13 cellular contexts compared by ENCODE assay signal in genomic region chr20:63006611-63007471, GRCh38. TPM values are rescaled to one million over a fixed set of nuclear protein-coding genes. Genes with fewer than 3 reads are reported as not detected.
A peak's percentile ranks its signal among the peaks of the same experiment; 100 is the strongest.
DNase-seq lines count a peak whose midpoint lies in the region; ATAC-seq, FAIRE-seq and TF ChIP-seq lines count a peak whose summit lies in the region.
"Had no signal": no experiment of that assay in that cellular context is flagged by ENCODE, and none has a peak within 500 bp of the region (broad histone marks: within the 10 kb centered on the region; RNA-seq: fewer than 3 reads in every experiment).

BHLHE23 (minus strand) TSS chr20:63006964; CDS start chr20:63006774, 190 bp downstream.

- H3K9me3 ChIP-seq in H1 (ENCODE audit: insufficient read depth in 2 of 2, low read depth in 1 of 2, low read length in 1 of 2) (no peaks in the 10 kb centered on the region; a peak in 1 of 4 replicates), smooth muscle cell (replicated peaks; ENCODE audit: low read depth) (no peaks in the 10 kb centered on the region), tibial artery (no peaks in the 10 kb centered on the region)

- no peak within 1 kb of the TSS for H2BK120ac ChIP-seq in H1 (replicated peaks; ENCODE audit: low read depth, low read length)

- H3K9ac ChIP-seq in H1 (replicated peaks in 1 of 4; ENCODE audit: extremely low read depth in 1 of 4, low read depth in 3 of 4, low read length in 3 of 4) (no peak within 1 kb of the TSS), smooth muscle cell (ENCODE audit: low read depth) (no peak within 1 kb of the TSS)

- H2BK12ac ChIP-seq in H1 (ENCODE audit: low read depth, low read length), result peak within 1 kb of the TSS; percentile 97; the same call in 1 of the 2 replicates

- CTCF ChIA-PET in H1 (lab: Charles Lee; ENCODE audit: partially characterized antibody), result interaction anchor here (0.6 to 4.0 kb wide), 6 partner anchors 12 to 174 kb away, joined by 3 to 53 read pairs (median 4); no protein-coding TSS in a partner anchor

- H3K23ac ChIP-seq in H1 (ENCODE audit: insufficient read length), result no peak within 1 kb of the TSS

- H3K36me3 Mint-ChIP-seq in T-helper 2 cell treated with Interferon-gamma antibody and Interleukin-4, amounts not matched to agents 5 μg/mL and 100 μg/mL, for 36 hours (ENCODE audit: low read depth), result peaks cover 2% of the 10 kb centered on the region

- H3K36me3 ChIP-seq in H1 (ENCODE audit: control insufficient read depth in 2 of 4, insufficient read depth in 4 of 4, low read length in 3 of 4) (peaks cover 0 to 16% (median 0%) of the 10 kb centered on the region in 4 experiments; a peak in 1 of 8 replicates), smooth muscle cell (ENCODE audit: low read depth) (no peaks in the 10 kb centered on the region), tibial artery (no peaks in the 10 kb centered on the region)

- H2BK15ac ChIP-seq in H1 (ENCODE audit: low read length), result peak within 1 kb of the TSS; percentile 53; the same call in 1 of the 2 replicates

- no peaks in the 10 kb centered on the region for H3F3A ChIP-seq in smooth muscle cell (ENCODE audit: low read depth)

- H3K79me2 ChIP-seq in H1 (ENCODE audit: control insufficient read depth in 1 of 2, insufficient read depth in 2 of 2, low read length in 2 of 2), result no peaks in the 10 kb centered on the region
- no peaks in the 10 kb centered on the region for H3K79me2 ChIP-seq in smooth muscle cell (ENCODE audit: low read depth)

- peak within 1 kb of the TSS; percentile 79 for H4K8ac ChIP-seq in H1 (ENCODE audit: extremely low read depth, insufficient read depth, low read length)

- H3K27ac ChIP-seq in H1 (ENCODE audit: low read depth, low read length), result no peak within 1 kb of the TSS
- no peak within 1 kb of the TSS for H3K27ac ChIP-seq in smooth muscle cell (ENCODE audit: low read depth)
- H3K27ac ChIP-seq in tibial artery, result no peak within 1 kb of the TSS

- H4K91ac ChIP-seq in H1 (replicated peaks; ENCODE audit: insufficient read length, low read length), result no peak within 1 kb of the TSS

- H2AFZ ChIP-seq in H1 (ENCODE audit: low read length), result no peak within 1 kb of the TSS
- no peak within 1 kb of the TSS for H2AFZ ChIP-seq in smooth muscle cell (ENCODE audit: low read depth)

- no peak for FAIRE-seq in H1 (lab: Jason Lieb, UNC)

- H3K4me3 Mint-ChIP-seq in T-helper 2 cell treated with Interferon-gamma antibody and Interleukin-4, amounts not matched to agents 5 μg/mL and 100 μg/mL, for 36 hours, result no peak within 1 kb of the TSS

- no peak within 1 kb of the TSS for H3K56ac ChIP-seq in H1 (replicated peaks; ENCODE audit: insufficient read length, low read depth, low read length)

- H3K18ac ChIP-seq in H1 (ENCODE audit: extremely low read depth, low read length), result peak within 1 kb of the TSS; percentile 51

- intact Hi-C loops in tibial artery (cut with DNase I; ENCODE audit: low total_unique reads), result loop anchor here (5.0 to 10.0 kb wide), 3 partner anchors 105 to 342 kb away; no protein-coding TSS in a partner anchor

- no peak for DNase-seq in T-helper 2 cell treated with Interferon-gamma antibody and Interleukin-4, amounts not matched to agents 5 μg/mL and 100 μg/mL, for 36 hours (ENCODE audit: low spot score)
- DNase-seq in T-helper 2 cell, result no peak
- peak; percentile 31 for DNase-seq in NCI-H1092 (lab: John Stamatoyannopoulos, UW)
- DNase-seq in H1 (ENCODE audit: low read depth in 1 of 2, low spot score in 2 of 2), result peak in 1 of 2 experiments; percentile 75
- DNase-seq in smooth muscle cell (lab: John Stamatoyannopoulos, UW; ENCODE audit: unreplicated experiment), result no peak
- DNase-seq in amniotic stem cell (lab: John Stamatoyannopoulos, UW), result no peak
- DNase-seq in tibial artery, result no peak
- DNase-seq: RPMI8226 had no signal

- no peak for TF ChIP-seq POLR2A in H1 (IDR thresholded peaks at IDR 0.05; ENCODE audit: control extremely low read depth in 1 of 2, low read depth in 2 of 2, low read length in 2 of 2)

- no peak within 1 kb of the TSS; the same call in 1 of the 2 replicates for H2BK5ac ChIP-seq in H1 (ENCODE audit: low read depth, low read length)

- no peak within 1 kb of the TSS for H4K5ac ChIP-seq in H1 (ENCODE audit: insufficient read length, low read depth, low read length)

- H3K27me3 Mint-ChIP-seq in T-helper 2 cell treated with Interferon-gamma antibody and Interleukin-4, amounts not matched to agents 5 μg/mL and 100 μg/mL, for 36 hours (ENCODE audit: low read depth), result peaks cover 75% of the 10 kb centered on the region

- no peak for TF ChIP-seq RAD21 in H1 (IDR thresholded peaks at IDR 0.05 in 1 of 2, conservative IDR thresholded peaks at IDR 0.05 in 1 of 2; ENCODE audit: low read depth in 2 of 2, low read length in 2 of 2)

- no peaks in the 10 kb centered on the region for H3K9me3 Mint-ChIP-seq in T-helper 2 cell treated with Interferon-gamma antibody and Interleukin-4, amounts not matched to agents 5 μg/mL and 100 μg/mL, for 36 hours

- POLR2A ChIA-PET in H1 (lab: Charles Lee; ENCODE audit: partially characterized antibody), result interaction anchor here (0.9 to 3.9 kb wide), 6 partner anchors 26 to 109 kb away, joined by 3 to 12 read pairs (median 4); no protein-coding TSS in a partner anchor

- H3K23me2 ChIP-seq in H1 (ENCODE audit: low read depth, low read length), result peaks cover 4% of the 10 kb centered on the region; the same call in 1 of the 2 replicates

- H3K4me3 ChIP-seq in H1 (ENCODE audit: extremely low read depth in 1 of 4, insufficient read depth in 2 of 4, low read depth in 3 of 4, low read length in 4 of 4), result peak within 1 kb of the TSS; percentile 22 to 58 (median 28); a peak in 6 of 8 replicates
- peak within 1 kb of the TSS; percentile 16 for H3K4me3 ChIP-seq in smooth muscle cell
- peak within 1 kb of the TSS in 1 of 2 donors; percentile 23 for H3K4me3 ChIP-seq in tibial artery

- H3K4ac ChIP-seq in H1 (replicated peaks; ENCODE audit: insufficient read length, low read depth, low read length), result no peak within 1 kb of the TSS

- H3K27ac Mint-ChIP-seq in T-helper 2 cell treated with Interferon-gamma antibody and Interleukin-4, amounts not matched to agents 5 μg/mL and 100 μg/mL, for 36 hours, result peak within 1 kb of the TSS; percentile 52

- no peak for ATAC-seq in HG03045 (IDR thresholded peaks at IDR 0.05; ENCODE audit: unreplicated experiment)
- ATAC-seq: HCT116 had no signal

- peaks cover 12% of the 10 kb centered on the region for H3K4me1 Mint-ChIP-seq in T-helper 2 cell treated with Interferon-gamma antibody and Interleukin-4, amounts not matched to agents 5 μg/mL and 100 μg/mL, for 36 hours (ENCODE audit: low read depth)

- H3K27me3 ChIP-seq in H1 (replicated peaks in 1 of 4; ENCODE audit: control insufficient read depth in 3 of 4, extremely low read depth in 1 of 4, insufficient read depth in 3 of 4, low read length in 3 of 4) (peaks cover 60 to 89% (median 78%) of the 10 kb centered on the region in 4 experiments), smooth muscle cell (ENCODE audit: low read depth) (peaks cover 86% of the 10 kb centered on the region), tibial artery (peaks cover 15 to 94% of the 10 kb centered on the region in 2 donors)

- H4K20me1 ChIP-seq in H1 (replicated peaks in 1 of 2; ENCODE audit: control insufficient read depth in 1 of 2, insufficient read depth in 2 of 2, low read length in 2 of 2) (peaks cover 4 to 6% of the 10 kb centered on the region in 2 experiments), smooth muscle cell (ENCODE audit: low read depth) (no peaks in the 10 kb centered on the region)

- peak within 1 kb of the TSS; percentile 80; the same call in 1 of the 2 replicates for H2BK20ac ChIP-seq in H1 (ENCODE audit: low read length)

- H3K4me2 ChIP-seq in H1 (ENCODE audit: insufficient read depth in 1 of 2, low read depth in 2 of 2, low read length in 2 of 2) (peak within 1 kb of the TSS; percentile 1 to 67), smooth muscle cell (peak within 1 kb of the TSS; percentile 80)

- H3K14ac ChIP-seq in H1 (ENCODE audit: insufficient read length), result no peak within 1 kb of the TSS

- 6% methylated on average over 34 of the region's 112 CpGs; no CpG with 5 or more reads in 1 of the 2 experiments for WGBS in H1 (ENCODE audit: extremely low coverage in 1 of 2, insufficient coverage in 1 of 2, insufficient read length in 1 of 2, insufficient replicate concordance in 2 of 2, low coverage in 1 of 2, low lambda C conversion rate in 2 of 2, missing lambda C conversion rate in 1 of 2), 2 experiments
- 5% methylated on average over 50 of the region's 112 CpGs for WGBS in smooth muscle cell (ENCODE audit: low lambda C conversion rate)

- no peaks in the 10 kb centered on the region for H3K79me1 ChIP-seq in H1 (ENCODE audit: low read depth, low read length)

- H3K4me1 ChIP-seq in H1 (replicated peaks in 1 of 4; ENCODE audit: control insufficient read depth in 3 of 4, insufficient read depth in 4 of 4, low read length in 3 of 4), result peaks cover 2 to 34% (median 18%) of the 10 kb centered on the region in 4 experiments
- no peaks in the 10 kb centered on the region for H3K4me1 ChIP-seq in smooth muscle cell (ENCODE audit: low read depth)
- peaks cover 0 to 36% (median 20%) of the 10 kb centered on the region in 4 donors for H3K4me1 ChIP-seq in tibial artery

- H2AK5ac ChIP-seq in H1 (ENCODE audit: low read depth, low read length), result no peak within 1 kb of the TSS

- TF ChIP-seq CTCF in H1 (IDR thresholded peaks at IDR 0.05; ENCODE audit: control extremely low read depth in 1 of 3, insufficient read depth in 1 of 3, low read depth in 1 of 3, low read length in 3 of 3) (no peak), smooth muscle cell (IDR thresholded peaks at IDR 0.05; ENCODE audit: borderline replicate concordance, insufficient read depth, poor library complexity, severe bottlenecking) (no peak), tibial artery (IDR thresholded peaks at IDR 0.05) (no peak)

- TF ChIP-seq EP300 in H1 (IDR thresholded peaks at IDR 0.05; ENCODE audit: borderline replicate concordance in 1 of 2, low read depth in 2 of 2, low read length in 2 of 2), result no peak

TF ChIP-seq in H1, 55 proteins besides CTCF, POLR2A, EP300 and RAD21 (continues in another document):
- no peak for TF ChIP-seq MAFK (IDR thresholded peaks at IDR 0.05; ENCODE audit: low read depth, low read length)
- TF ChIP-seq KDM1A (IDR thresholded peaks at IDR 0.05; ENCODE audit: borderline replicate concordance, low read length), result no peak
- no peak for TF ChIP-seq BACH1 (IDR thresholded peaks at IDR 0.05; ENCODE audit: low read length)

RNA-seq across cellular contexts. Expression of gene BHLHE23, which starts in this region (rescaled TPM):
- total RNA-seq in H1 (2021; fragmentation: NEBNext Ultra II Directional; extraction: Animal tissue kit (Norgen Biotek cat#: 25700)), result 0.38 and 0.47 TPM in 2 replicates
- polyA plus RNA-seq in H1 (2011; rRNA removed), result 0.36 TPM in 1 of 2 replicates, not detected in the other
- polyA plus RNA-seq in H1 (2011; cell fraction: cytosol; rRNA removed), result 0.14 TPM
- 0.13 TPM for polyA plus RNA-seq in H1 (2011; cell fraction: nucleus; rRNA removed)
- not detected in 4 replicates for polyA plus RNA-seq in H1 (2012, experiment 1 of 2)
- not detected for polyA plus RNA-seq in H1 (2012, experiment 2 of 2)
- polyA plus RNA-seq in H1 (2013, experiment 1 of 2), result 0.04 TPM
- 0.09 TPM for polyA plus RNA-seq in H1 (2013, experiment 2 of 2)
- not detected in 2 replicates for polyA minus RNA-seq in H1 (2011; rRNA and poly(A)+ RNA removed)
- 1.0 TPM for polyA minus RNA-seq in H1 (2011; cell fraction: cytosol; rRNA and poly(A)+ RNA removed)
- polyA minus RNA-seq in H1 (2011; cell fraction: nucleus; rRNA and poly(A)+ RNA removed), result 0.80 TPM
- total RNA-seq in smooth muscle cell, result not detected in 2 replicates
- not detected in 2 replicates for polyA plus RNA-seq in smooth muscle cell
- total RNA-seq: activated CD8-positive, alpha-beta memory T cell treated with anti-CD3 and anti-CD28 coated beads for 36 hours; HT1080; pulmonary artery endothelial cell had no signal
